Comparison of ENCODE assay signal across 1 cellular context in the genomic region with DNA sequence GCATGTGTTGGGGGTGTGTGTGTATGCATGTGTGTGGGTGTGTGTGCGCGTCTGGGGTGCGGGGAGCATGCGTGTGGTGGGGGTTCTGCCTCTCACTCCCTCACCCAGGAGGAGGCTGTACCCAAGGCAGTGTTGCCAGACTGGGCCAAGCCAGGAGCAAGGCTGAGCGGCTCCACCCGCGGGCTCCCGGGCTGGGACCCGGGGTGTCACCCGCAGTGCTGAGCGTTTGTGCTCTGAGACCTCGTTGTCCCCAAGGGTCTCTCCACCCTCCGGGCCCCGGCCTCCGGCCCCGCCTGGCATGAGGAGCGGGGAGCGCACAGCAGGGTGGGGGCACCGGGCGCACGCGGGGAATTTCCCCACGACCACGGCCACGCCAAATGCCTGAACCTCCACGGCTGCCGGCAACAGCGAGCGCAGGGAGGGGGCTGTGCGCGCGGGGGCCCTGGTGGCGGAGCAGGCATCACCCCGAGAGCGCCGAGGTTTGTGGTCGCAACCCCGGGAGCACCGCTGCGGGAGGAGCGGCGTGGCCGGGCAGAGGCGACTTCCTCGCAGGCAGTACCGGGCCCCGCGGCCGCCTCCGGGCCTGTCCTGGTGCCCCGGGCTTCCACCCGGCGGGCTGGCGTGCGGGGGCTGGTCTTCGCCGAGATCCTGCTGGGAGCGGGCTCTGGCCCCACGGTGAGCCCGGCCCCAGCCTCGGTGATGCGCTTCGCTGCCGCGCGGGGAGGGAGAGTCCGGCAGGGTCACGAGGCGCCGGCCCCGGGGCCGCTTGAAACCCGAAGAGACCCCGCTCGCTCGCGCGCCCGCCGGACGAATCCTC.
TF ChIP-seq lines count a peak whose summit lies in the region.

No MANE protein-coding gene starts in this region.

TF ChIP-seq in HepG2, 621 proteins besides CTCF, POLR2A, EP300 and RAD21 (continued from another document):
- 0 out of 2 replicates have a peak, but pooled peaks have one; percentile 41 for TF ChIP-seq MTF2 (CRISPR knock-in tag; IDR thresholded peaks at IDR 0.05; ENCODE audit: borderline replicate concordance)
- no peak for TF ChIP-seq ZNF709 (CRISPR knock-in tag; IDR thresholded peaks at IDR 0.05)
- no peak for TF ChIP-seq HHEX (CRISPR knock-in tag; IDR thresholded peaks at IDR 0.05)
- TF ChIP-seq, protein P1, sequence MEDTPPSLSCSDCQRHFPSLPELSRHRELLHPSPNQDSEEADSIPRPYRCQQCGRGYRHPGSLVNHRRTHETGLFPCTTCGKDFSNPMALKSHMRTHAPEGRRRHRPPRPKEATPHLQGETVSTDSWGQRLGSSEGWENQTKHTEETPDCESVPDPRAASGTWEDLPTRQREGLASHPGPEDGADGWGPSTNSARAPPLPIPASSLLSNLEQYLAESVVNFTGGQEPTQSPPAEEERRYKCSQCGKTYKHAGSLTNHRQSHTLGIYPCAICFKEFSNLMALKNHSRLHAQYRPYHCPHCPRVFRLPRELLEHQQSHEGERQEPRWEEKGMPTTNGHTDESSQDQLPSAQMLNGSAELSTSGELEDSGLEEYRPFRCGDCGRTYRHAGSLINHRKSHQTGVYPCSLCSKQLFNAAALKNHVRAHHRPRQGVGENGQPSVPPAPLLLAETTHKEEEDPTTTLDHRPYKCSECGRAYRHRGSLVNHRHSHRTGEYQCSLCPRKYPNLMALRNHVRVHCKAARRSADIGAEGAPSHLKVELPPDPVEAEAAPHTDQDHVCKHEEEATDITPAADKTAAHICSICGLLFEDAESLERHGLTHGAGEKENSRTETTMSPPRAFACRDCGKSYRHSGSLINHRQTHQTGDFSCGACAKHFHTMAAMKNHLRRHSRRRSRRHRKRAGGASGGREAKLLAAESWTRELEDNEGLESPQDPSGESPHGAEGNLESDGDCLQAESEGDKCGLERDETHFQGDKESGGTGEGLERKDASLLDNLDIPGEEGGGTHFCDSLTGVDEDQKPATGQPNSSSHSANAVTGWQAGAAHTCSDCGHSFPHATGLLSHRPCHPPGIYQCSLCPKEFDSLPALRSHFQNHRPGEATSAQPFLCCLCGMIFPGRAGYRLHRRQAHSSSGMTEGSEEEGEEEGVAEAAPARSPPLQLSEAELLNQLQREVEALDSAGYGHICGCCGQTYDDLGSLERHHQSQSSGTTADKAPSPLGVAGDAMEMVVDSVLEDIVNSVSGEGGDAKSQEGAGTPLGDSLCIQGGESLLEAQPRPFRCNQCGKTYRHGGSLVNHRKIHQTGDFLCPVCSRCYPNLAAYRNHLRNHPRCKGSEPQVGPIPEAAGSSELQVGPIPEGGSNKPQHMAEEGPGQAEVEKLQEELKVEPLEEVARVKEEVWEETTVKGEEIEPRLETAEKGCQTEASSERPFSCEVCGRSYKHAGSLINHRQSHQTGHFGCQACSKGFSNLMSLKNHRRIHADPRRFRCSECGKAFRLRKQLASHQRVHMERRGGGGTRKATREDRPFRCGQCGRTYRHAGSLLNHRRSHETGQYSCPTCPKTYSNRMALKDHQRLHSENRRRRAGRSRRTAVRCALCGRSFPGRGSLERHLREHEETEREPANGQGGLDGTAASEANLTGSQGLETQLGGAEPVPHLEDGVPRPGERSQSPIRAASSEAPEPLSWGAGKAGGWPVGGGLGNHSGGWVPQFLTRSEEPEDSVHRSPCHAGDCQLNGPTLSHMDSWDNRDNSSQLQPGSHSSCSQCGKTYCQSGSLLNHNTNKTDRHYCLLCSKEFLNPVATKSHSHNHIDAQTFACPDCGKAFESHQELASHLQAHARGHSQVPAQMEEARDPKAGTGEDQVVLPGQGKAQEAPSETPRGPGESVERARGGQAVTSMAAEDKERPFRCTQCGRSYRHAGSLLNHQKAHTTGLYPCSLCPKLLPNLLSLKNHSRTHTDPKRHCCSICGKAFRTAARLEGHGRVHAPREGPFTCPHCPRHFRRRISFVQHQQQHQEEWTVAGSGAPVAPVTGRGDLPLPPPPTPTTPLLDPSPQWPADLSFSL (CRISPR knock-in tag; IDR thresholded peaks at IDR 0.05), result 0 out of 2 replicates have a peak, but pooled peaks have one; percentile 72
- TF ChIP-seq, protein P2, sequence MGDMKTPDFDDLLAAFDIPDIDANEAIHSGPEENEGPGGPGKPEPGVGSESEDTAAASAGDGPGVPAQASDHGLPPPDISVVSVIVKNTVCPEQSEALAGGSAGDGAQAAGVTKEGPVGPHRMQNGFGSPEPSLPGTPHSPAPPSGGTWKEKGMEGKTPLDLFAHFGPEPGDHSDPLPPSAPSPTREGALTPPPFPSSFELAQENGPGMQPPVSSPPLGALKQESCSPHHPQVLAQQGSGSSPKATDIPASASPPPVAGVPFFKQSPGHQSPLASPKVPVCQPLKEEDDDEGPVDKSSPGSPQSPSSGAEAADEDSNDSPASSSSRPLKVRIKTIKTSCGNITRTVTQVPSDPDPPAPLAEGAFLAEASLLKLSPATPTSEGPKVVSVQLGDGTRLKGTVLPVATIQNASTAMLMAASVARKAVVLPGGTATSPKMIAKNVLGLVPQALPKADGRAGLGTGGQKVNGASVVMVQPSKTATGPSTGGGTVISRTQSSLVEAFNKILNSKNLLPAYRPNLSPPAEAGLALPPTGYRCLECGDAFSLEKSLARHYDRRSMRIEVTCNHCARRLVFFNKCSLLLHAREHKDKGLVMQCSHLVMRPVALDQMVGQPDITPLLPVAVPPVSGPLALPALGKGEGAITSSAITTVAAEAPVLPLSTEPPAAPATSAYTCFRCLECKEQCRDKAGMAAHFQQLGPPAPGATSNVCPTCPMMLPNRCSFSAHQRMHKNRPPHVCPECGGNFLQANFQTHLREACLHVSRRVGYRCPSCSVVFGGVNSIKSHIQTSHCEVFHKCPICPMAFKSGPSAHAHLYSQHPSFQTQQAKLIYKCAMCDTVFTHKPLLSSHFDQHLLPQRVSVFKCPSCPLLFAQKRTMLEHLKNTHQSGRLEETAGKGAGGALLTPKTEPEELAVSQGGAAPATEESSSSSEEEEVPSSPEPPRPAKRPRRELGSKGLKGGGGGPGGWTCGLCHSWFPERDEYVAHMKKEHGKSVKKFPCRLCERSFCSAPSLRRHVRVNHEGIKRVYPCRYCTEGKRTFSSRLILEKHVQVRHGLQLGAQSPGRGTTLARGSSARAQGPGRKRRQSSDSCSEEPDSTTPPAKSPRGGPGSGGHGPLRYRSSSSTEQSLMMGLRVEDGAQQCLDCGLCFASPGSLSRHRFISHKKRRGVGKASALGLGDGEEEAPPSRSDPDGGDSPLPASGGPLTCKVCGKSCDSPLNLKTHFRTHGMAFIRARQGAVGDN (CRISPR knock-in tag; IDR thresholded peaks at IDR 0.05), result peak; percentile 20
- TF ChIP-seq ZFP90 (CRISPR knock-in tag; IDR thresholded peaks at IDR 0.05; ENCODE audit: borderline replicate concordance), result no peak
- TF ChIP-seq CHCHD3 (CRISPR knock-in tag; IDR thresholded peaks at IDR 0.05), result no peak
- TF ChIP-seq, protein P3, sequence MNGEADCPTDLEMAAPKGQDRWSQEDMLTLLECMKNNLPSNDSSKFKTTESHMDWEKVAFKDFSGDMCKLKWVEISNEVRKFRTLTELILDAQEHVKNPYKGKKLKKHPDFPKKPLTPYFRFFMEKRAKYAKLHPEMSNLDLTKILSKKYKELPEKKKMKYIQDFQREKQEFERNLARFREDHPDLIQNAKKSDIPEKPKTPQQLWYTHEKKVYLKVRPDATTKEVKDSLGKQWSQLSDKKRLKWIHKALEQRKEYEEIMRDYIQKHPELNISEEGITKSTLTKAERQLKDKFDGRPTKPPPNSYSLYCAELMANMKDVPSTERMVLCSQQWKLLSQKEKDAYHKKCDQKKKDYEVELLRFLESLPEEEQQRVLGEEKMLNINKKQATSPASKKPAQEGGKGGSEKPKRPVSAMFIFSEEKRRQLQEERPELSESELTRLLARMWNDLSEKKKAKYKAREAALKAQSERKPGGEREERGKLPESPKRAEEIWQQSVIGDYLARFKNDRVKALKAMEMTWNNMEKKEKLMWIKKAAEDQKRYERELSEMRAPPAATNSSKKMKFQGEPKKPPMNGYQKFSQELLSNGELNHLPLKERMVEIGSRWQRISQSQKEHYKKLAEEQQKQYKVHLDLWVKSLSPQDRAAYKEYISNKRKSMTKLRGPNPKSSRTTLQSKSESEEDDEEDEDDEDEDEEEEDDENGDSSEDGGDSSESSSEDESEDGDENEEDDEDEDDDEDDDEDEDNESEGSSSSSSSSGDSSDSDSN (CRISPR knock-in tag; IDR thresholded peaks at IDR 0.05), result peak; percentile 26; the same call in 1 of the 2 replicates
